ENCODE assay signal across 27 cellular contexts in the genomic region with DNA sequence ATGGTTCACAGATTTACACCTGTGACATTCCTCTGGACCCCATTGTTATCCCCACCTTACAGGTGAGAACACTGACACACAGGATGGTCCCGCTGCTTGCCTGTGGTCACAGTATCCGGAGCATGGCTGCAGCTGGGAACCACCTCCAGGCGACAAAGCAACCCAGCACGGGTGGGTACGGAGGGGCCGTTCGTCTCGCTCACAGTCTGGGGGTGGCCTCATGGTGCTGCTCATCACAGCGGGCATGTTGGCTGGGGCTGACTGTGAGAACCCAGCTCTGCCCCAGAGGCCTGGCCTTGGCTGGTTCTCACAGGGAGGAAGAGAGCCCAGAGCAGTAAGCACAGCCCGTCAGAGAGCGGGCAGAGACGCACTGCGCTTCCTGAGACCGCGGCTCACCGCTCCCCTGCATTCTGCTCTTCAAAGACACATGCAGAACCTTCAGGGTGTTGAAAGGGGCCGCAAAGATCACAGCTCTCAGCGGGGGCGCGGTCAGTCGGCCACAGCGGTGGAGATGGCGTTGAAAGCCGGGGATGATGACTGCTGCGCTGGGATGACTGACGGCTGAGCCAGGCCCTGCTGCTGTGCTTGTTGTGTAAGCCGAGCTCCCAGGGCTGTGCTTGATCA.
A peak's percentile ranks its signal among the peaks of the same experiment; 100 is the strongest.
DNase-seq lines count a peak whose midpoint lies in the region; ATAC-seq and TF ChIP-seq lines count a peak whose summit lies in the region.
"Had no signal": no experiment of that assay in that cellular context is flagged by ENCODE, and none has a peak within 500 bp of the region (broad histone marks: within the 10 kb centered on the region; RNA-seq: fewer than 3 reads in every experiment).

No MANE protein-coding gene starts in this region.

- no peaks in the 10 kb centered on the region for H3K9me3 ChIP-seq in lower lobe of right lung
- H3K9me3 ChIP-seq in testis, result no peaks in the 10 kb centered on the region
- H3K9me3 ChIP-seq: body of pancreas, left lung, upper lobe of right lung had no signal

- TF ChIP-seq CTCF in lower lobe of right lung (IDR thresholded peaks at IDR 0.05) (no peak), testis (IDR thresholded peaks at IDR 0.05) (no peak)

- H3K4me1 ChIP-seq in lower lobe of right lung (no peaks in the 10 kb centered on the region), testis (no peaks in the 10 kb centered on the region)
- H3K4me1 ChIP-seq: body of pancreas, esophagus muscularis mucosa, left lung, parathyroid adenoma, upper lobe of right lung had no signal

- WGBS in testis, 2 donors, result 72 to 79% methylated on average over 25 to 27 of the region's 27 CpGs

- H3K27ac ChIP-seq in lower lobe of right lung (no peak overlapping the region), testis (no peak overlapping the region)
- H3K27ac ChIP-seq: body of pancreas, esophagus muscularis mucosa, GM23248, left lung, parathyroid adenoma, SK-N-MC, upper lobe of right lung had no signal

- H3K4me3 ChIP-seq in lower lobe of right lung, result no peak overlapping the region
- no peak overlapping the region for H3K4me3 ChIP-seq in testis
- H3K4me3 ChIP-seq: body of pancreas, esophagus muscularis mucosa, GM23248, left lung, SK-N-MC, upper lobe of right lung had no signal

- DNase-seq in activated effector memory CD4-positive, alpha-beta T cell treated with anti-CD3 and anti-CD28 coated beads, Interleukin-2, amount 50 U/mL, for 16 hours, result peak; percentile 47
- no peak for DNase-seq in activated effector memory CD4-positive, alpha-beta T cell treated with Interleukin-2 at 50 U/mL for 16 hours
- peak; percentile 32 for DNase-seq in activated CD8-positive, alpha-beta memory T cell treated with anti-CD3 and anti-CD28 coated beads, Interleukin-2, amount 50 U/mL, for 48 hours
- peak; percentile 38 for DNase-seq in lower lobe of right lung
- DNase-seq in testis, result peak; percentile 11
- no peak for DNase-seq in SIG-M5 (lab: John Stamatoyannopoulos, UW)
- DNase-seq in NCI-H2227 treated with DMSO at 0.1 percent for 48 hours (lab: John Stamatoyannopoulos, UW), result no peak
- no peak for DNase-seq in HPDE6-E6E7 (ENCODE audit: extremely low spot score)
- DNase-seq: activated CD4-positive, alpha-beta T cell treated with anti-CD3 and anti-CD28 coated beads, Interleukin-2, amount 10 ng/mL, durations not matched to agents 7 days and 5 days; AML-193; body of pancreas; CD8-positive, alpha-beta T cell; DMS 273 treated with DMSO at 0.1 percent for 48 hours; effector memory CD8-positive, alpha-beta T cell; GM23248; KG1; left lung; midbrain; MM.1S; NCI-H1436 treated with DMSO at 0.1 percent for 48 hours; NCI-H510A treated with DMSO at 0.1 percent for 48 hours; NK-92 treated with Interleukin-12 subunit alpha and Interleukin-12 subunit beta, amount 100 ng/mL, for 24 hours; stimulated activated CD8-positive, alpha-beta memory T cell treated with anti-CD3 and anti-CD28 coated beads, Interleukin-4, amount 100 ng/mL, for 48 hours; upper lobe of right lung had no signal

- H3K36me3 ChIP-seq in lower lobe of right lung (no peaks in the 10 kb centered on the region), testis (ENCODE audit: low read depth, missing control alignments) (no peaks in the 10 kb centered on the region)
- H3K36me3 ChIP-seq: esophagus muscularis mucosa, left lung, upper lobe of right lung had no signal

- no peak for TF ChIP-seq POLR2A in testis (IDR thresholded peaks at IDR 0.05)

- intact Hi-C loops in lower lobe of right lung (cut with DNase I) (no loop called here), testis (cut with DNase I; ENCODE audit: low total_unique reads) (no loop called here)

- H3K27me3 ChIP-seq in lower lobe of right lung (ENCODE audit: low read depth) (peaks cover 17% of the 10 kb centered on the region), testis (no peaks in the 10 kb centered on the region)
- H3K27me3 ChIP-seq: body of pancreas had no signal

- ATAC-seq in lower lobe of right lung, result no peak
- ATAC-seq: body of pancreas; CD8-positive, alpha-beta T cell; effector memory CD8-positive, alpha-beta T cell; left lung; upper lobe of right lung had no signal

Comparison
In these comparisons a context has a peak if more than half of its experiments do, and no peak if none do; other contexts are left out.
1. DNase-seq: peak in activated effector memory CD4-positive, alpha-beta T cell treated with anti-CD3 and anti-CD28 coated beads, Interleukin-2, amount 50 U/mL, for 16 hours (single experiment), activated CD8-positive, alpha-beta memory T cell treated with anti-CD3 and anti-CD28 coated beads, Interleukin-2, amount 50 U/mL, for 48 hours (single experiment), lower lobe of right lung (single experiment) and testis (single experiment); none in activated effector memory CD4-positive, alpha-beta T cell treated with Interleukin-2 at 50 U/mL for 16 hours (single experiment), SIG-M5 (single experiment), NCI-H2227 treated with DMSO at 0.1 percent for 48 hours (single experiment) and HPDE6-E6E7 (single experiment).